ENCODE assay signal across 27 cellular contexts in genomic region chr12:63034601-63035000, GRCh38.
"Had no signal": no experiment of that assay in that cellular context is flagged by ENCODE, and none has a peak within 500 bp of the region (broad histone marks: within the 10 kb centered on the region; RNA-seq: fewer than 3 reads in every experiment).

No MANE protein-coding gene starts in this region.

- ATAC-seq: stimulated activated effector memory CD8-positive, alpha-beta T cell treated with anti-CD3 and anti-CD28 coated beads, Interleukin-12 subunit alpha, Interleukin-12 subunit beta, amount 100 ng/mL, for 72 hours; stimulated activated memory B cell treated with anti-CD40 and anti-IgM and Interleukin-4, amounts not matched to agents 10 μg/mL and 1 μg/mL and 100 μg/mL, for 72 hours; stimulated activated naive B cell treated with anti-CD40 and anti-IgM and Interleukin-4, amounts not matched to agents 10 μg/mL and 1 μg/mL and 100 μg/mL, for 72 hours; stimulated activated naive CD8-positive, alpha-beta T cell treated with anti-CD3 and anti-CD28 coated beads, Interleukin-15, amount 100 ng/mL, for 72 hours; stimulated activated naive CD8-positive, alpha-beta T cell treated with anti-CD3 and anti-CD28 coated beads, Interleukin-15, Interleukin-2, amounts not matched to agents 100 U/mL and 50 U/mL, for 24 hours; upper lobe of right lung had no signal

- FAIRE-seq: urothelium cell line had no signal

- H3K36me3 ChIP-seq: stomach, suprapubic skin, thoracic aorta, thyroid gland, tibial artery, tibial nerve, transverse colon, upper lobe of left lung, upper lobe of right lung, uterus, vagina had no signal

- H3K27me3 ChIP-seq: stomach, suprapubic skin, testis, thyroid gland, tibial artery, tibial nerve, transverse colon, upper lobe of left lung, upper lobe of right lung, uterus, vagina had no signal

- DNase-seq: stimulated activated CD4-positive, alpha-beta T cell treated with anti-CD3 and anti-CD28 coated beads, Interleukin-2, amount 100 ng/mL, for 48 hours; stimulated activated CD4-positive, alpha-beta T cell treated with anti-CD3 and anti-CD28 coated beads, Interleukin-4, amount 100 ng/mL, for 1 hour; stimulated activated CD4-positive, alpha-beta T cell treated with anti-CD3 and anti-CD28 coated beads, Interleukin-4, amount 100 ng/mL, for 24 hours; stimulated activated CD4-positive, alpha-beta T cell treated with anti-CD3 and anti-CD28 coated beads, Interleukin-4, amount 100 ng/mL, for 4 hours; stimulated activated CD8-positive, alpha-beta memory T cell treated with anti-CD3 and anti-CD28 coated beads, Interleukin-4, amount 100 ng/mL, for 48 hours; stimulated activated naive B cell treated with anti-CD40 and anti-IgM and Interleukin-4, amounts not matched to agents 10 μg/mL and 1 μg/mL and 100 μg/mL, for 72 hours; stimulated activated naive CD4-positive, alpha-beta T cell; stimulated activated naive CD4-positive, alpha-beta T cell treated with Interleukin-2 at 50 U/mL for 16 hours; stimulated activated naive CD8-positive, alpha-beta T cell treated with anti-CD3 and anti-CD28 coated beads, Interleukin-15, amount 100 ng/mL, for 72 hours; stimulated activated naive CD8-positive, alpha-beta T cell treated with anti-CD3 and anti-CD28 coated beads, Interleukin-15, Interleukin-2, amounts not matched to agents 100 U/mL and 50 U/mL, for 24 hours; stomach; substantia nigra; testis; thyroid gland; tibial artery; transverse colon; trophoblast cell; upper lobe of left lung; upper lobe of right lung; uterus had no signal

- H3K9me3 ChIP-seq: stomach, suprapubic skin, testis, thoracic aorta, thyroid gland, tibial artery, tibial nerve, transverse colon, upper lobe of left lung, upper lobe of right lung, uterus, vagina had no signal

- H3K27ac ChIP-seq: stomach, suprapubic skin, testis, thoracic aorta, thyroid gland, tibial artery, tibial nerve, transverse colon, upper lobe of left lung, upper lobe of right lung, uterus, vagina had no signal

- H3K4me3 ChIP-seq: stomach, suprapubic skin, testis, thoracic aorta, thyroid gland, tibial artery, tibial nerve, transverse colon, upper lobe of left lung, upper lobe of right lung, uterus, vagina had no signal

- H3K4me1 ChIP-seq: stomach, suprapubic skin, testis, thyroid gland, tibial nerve, transverse colon, upper lobe of left lung, upper lobe of right lung, uterus, vagina had no signal
